ENCODE assay signal across 25 cellular contexts in genomic region chr3:196222876-196223595, GRCh38. TPM values are rescaled to one million over a fixed set of nuclear protein-coding genes. Genes with fewer than 3 reads are reported as not detected.
DNase-seq lines count a peak whose midpoint lies in the region; ATAC-seq and TF ChIP-seq lines count a peak whose summit lies in the region.
"Had no signal": no experiment of that assay in that cellular context is flagged by ENCODE, and none has a peak within 500 bp of the region (broad histone marks: within the 10 kb centered on the region; RNA-seq: fewer than 3 reads in every experiment).

No MANE protein-coding gene starts in this region.

- no peak overlapping the region for H4K5ac ChIP-seq in H9 (ENCODE audit: insufficient read length, low read depth, low read length)

- no peak overlapping the region for H2AK5ac ChIP-seq in H9 (ENCODE audit: insufficient read length, low read length)

- H3K27ac Mint-ChIP-seq in H9 (no peak overlapping the region), natural killer cell (no peak overlapping the region)
- H3K27ac Mint-ChIP-seq: activated B cell treated with CpG ODN at 0.5 μM for 24 hours; activated naive CD8-positive, alpha-beta T cell treated with anti-CD3 and anti-CD28 coated beads, Interleukin-2, amount 50 U/mL, for 24 hours; CD4-positive, CD25-positive, alpha-beta regulatory T cell had no signal

- no peak for TF ChIP-seq CTCF in H9 (conservative IDR thresholded peaks at IDR 0.05)
- no peak for TF ChIP-seq CTCF in natural killer cell (IDR thresholded peaks at IDR 0.05)

- H3K4me1 Mint-ChIP-seq in H9: peaks cover 14 to 19% of the 10 kb centered on the region in 2 experiments; a peak in 3 of 4 replicates
- peaks cover 14 to 16% of the 10 kb centered on the region in 2 donors for H3K4me1 Mint-ChIP-seq in natural killer cell

- intact Hi-C loops in natural killer cell (cut with micrococcal nuclease): no loop called here

- DNase-seq in DMS53 treated with DMSO at 0.1 percent for 48 hours (lab: John Stamatoyannopoulos, UW; ENCODE audit: unreplicated experiment) (peak; percentile 69), NCI-H69 (lab: John Stamatoyannopoulos, UW) (peak; percentile 59), GM23248 (no peak), RPMI8226 (no peak), H9 (no peak), natural killer cell (no peak)
- DNase-seq: activated B cell treated with CpG ODN at 0.5 μM for 24 hours; activated CD4-positive, alpha-beta T cell treated with anti-CD3 and anti-CD28 coated beads, Interleukin-2, amount 50 U/mL, for 4 hours; activated effector memory CD4-positive, alpha-beta T cell treated with Interleukin-2 at 50 U/mL for 16 hours; activated naive CD8-positive, alpha-beta T cell treated with anti-CD3 and anti-CD28 coated beads, Interleukin-2, amount 50 U/mL, for 24 hours; CD4-positive, CD25-positive, alpha-beta regulatory T cell; effector CD4-positive, alpha-beta T cell; islet precursor cell; NCI-H1048; stimulated activated naive CD4-positive, alpha-beta T cell; T1000 had no signal

- peak overlapping the region in 7 of 11 experiments; percentile 15 to 99 (median 49); a peak in 11 of 22 replicates for H3K27ac ChIP-seq in BLaER1 treated with 17β-estradiol and CSF1 and Interleukin-3, amounts not matched to agents 10 nM and 100 nM
- no peak overlapping the region for H3K27ac ChIP-seq in GM23248
- no peak overlapping the region for H3K27ac ChIP-seq in H9 (ENCODE audit: insufficient read length, low read depth, low read length)
- H3K27ac ChIP-seq: body of pancreas, esophagus muscularis mucosa, thoracic aorta had no signal

- H2BK20ac ChIP-seq in H9 (ENCODE audit: low read depth, low read length, poor library complexity, severe bottlenecking): no peak overlapping the region

- H3K4ac ChIP-seq in H9 (ENCODE audit: low read depth, low read length): no peak overlapping the region

- H3K9ac ChIP-seq in BLaER1 treated with 17β-estradiol and CSF1 and Interleukin-3, amounts not matched to agents 10 nM and 100 nM: peak overlapping the region in 1 of 11 experiments; percentile 17; a peak in 2 of 22 replicates
- H3K9ac ChIP-seq in GM23248 (no peak overlapping the region), H9 (ENCODE audit: extremely low read depth, insufficient read length, low read length) (no peak overlapping the region)

- no peak overlapping the region for H4K8ac ChIP-seq in H9 (replicated peaks; ENCODE audit: insufficient read length, low read depth, low read length)

- H3K4me2 ChIP-seq in BLaER1 treated with 17β-estradiol and CSF1 and Interleukin-3, amounts not matched to agents 10 nM and 100 nM: peak overlapping the region in 10 of 11 experiments; percentile 11 to 80 (median 52); a peak in 16 of 22 replicates
- no peak overlapping the region for H3K4me2 ChIP-seq in GM23248 (ENCODE audit: unreplicated experiment)
- H3K4me2 ChIP-seq in H9 (ENCODE audit: insufficient read depth, insufficient read length, low read length): no peak overlapping the region
- H3K4me2 ChIP-seq: smooth muscle cell had no signal

- H2BK5ac ChIP-seq in H9 (ENCODE audit: insufficient read length, low read length): no peak overlapping the region

- H3K18ac ChIP-seq in H9 (ENCODE audit: insufficient read length, low read depth, low read length): no peak overlapping the region

- no peaks in the 10 kb centered on the region for H3K9me2 ChIP-seq in GM23248 (ENCODE audit: insufficient read depth)

- H3K27me3 ChIP-seq in BLaER1 treated with 17β-estradiol and CSF1 and Interleukin-3, amounts not matched to agents 10 nM and 100 nM: no peaks in the 10 kb centered on the region
- no peaks in the 10 kb centered on the region for H3K27me3 ChIP-seq in GM23248 (replicated peaks; ENCODE audit: insufficient read depth)
- H3K27me3 ChIP-seq in H9 (ENCODE audit: insufficient read depth, low read length): no peaks in the 10 kb centered on the region
- H3K27me3 ChIP-seq: body of pancreas had no signal

- H3F3A ChIP-seq in GM23248 (ENCODE audit: insufficient read depth): peaks cover 13% of the 10 kb centered on the region; the same call in 1 of the 2 replicates

- no peaks in the 10 kb centered on the region for H3K79me2 ChIP-seq in GM23248 (ENCODE audit: insufficient read depth)
- H3K79me2 ChIP-seq in H9 (ENCODE audit: insufficient read depth, low read length): no peaks in the 10 kb centered on the region

- H2AFZ ChIP-seq in GM23248 (no peak overlapping the region; the same call in 1 of the 2 replicates), H9 (ENCODE audit: low read length) (no peak overlapping the region)

- H2BK15ac ChIP-seq in H9 (ENCODE audit: low read depth, low read length): no peak overlapping the region

- no peak overlapping the region for H3T11ph ChIP-seq in H9 (ENCODE audit: low read length)

- peak; percentile 54 for ATAC-seq in esophagus mucosa
- ATAC-seq in natural killer cell: no peak
- ATAC-seq: activated naive CD8-positive, alpha-beta T cell treated with anti-CD3 and anti-CD28 coated beads, Interleukin-2, amount 50 U/mL, for 24 hours; body of pancreas had no signal

- peaks cover 2% of the 10 kb centered on the region for H3K23me2 ChIP-seq in H9 (ENCODE audit: insufficient read length, low read depth, low read length, poor library complexity, severe bottlenecking)

- no peak overlapping the region for H2BK120ac ChIP-seq in H9 (ENCODE audit: low read depth, low read length, poor library complexity, severe bottlenecking)

- H3K9me3 Mint-ChIP-seq in H9 (no peaks in the 10 kb centered on the region), natural killer cell (no peaks in the 10 kb centered on the region)
- H3K9me3 Mint-ChIP-seq: activated B cell treated with CpG ODN at 0.5 μM for 24 hours; activated naive CD8-positive, alpha-beta T cell treated with anti-CD3 and anti-CD28 coated beads, Interleukin-2, amount 50 U/mL, for 24 hours had no signal

- no peaks in the 10 kb centered on the region for H4K20me1 ChIP-seq in BLaER1 treated with 17β-estradiol and CSF1 and Interleukin-3, amounts not matched to agents 10 nM and 100 nM
- H4K20me1 ChIP-seq in GM23248 (ENCODE audit: insufficient read depth): no peaks in the 10 kb centered on the region
- H4K20me1 ChIP-seq in H9 (ENCODE audit: control insufficient read depth, insufficient read depth, insufficient read length): no peaks in the 10 kb centered on the region

- no peak overlapping the region for H2BK12ac ChIP-seq in H9 (ENCODE audit: insufficient read length, low read depth, low read length)

- WGBS in GM23248 (ENCODE audit: low coverage in 1 of 2, low lambda C conversion rate in 2 of 2, missing lambda C conversion rate in 2 of 2), 2 experiments: 55 to 59% methylated on average over 19 of the region's 19 CpGs
- WGBS in H9 (ENCODE audit: extremely low coverage, insufficient read length, low lambda C conversion rate): no CpG with 5 or more reads among the region's 19 CpGs

- H3K4me1 ChIP-seq in BLaER1 treated with 17β-estradiol and CSF1 and Interleukin-3, amounts not matched to agents 10 nM and 100 nM: peaks cover 35 to 63% (median 57%) of the 10 kb centered on the region in 10 experiments
- H3K4me1 ChIP-seq in GM23248 (ENCODE audit: insufficient read depth): peaks cover 6% of the 10 kb centered on the region; the same call in 1 of the 2 replicates
- no peaks in the 10 kb centered on the region for H3K4me1 ChIP-seq in H9 (ENCODE audit: insufficient read depth, low read length)

- no peak overlapping the region for H3K56ac ChIP-seq in H9 (ENCODE audit: insufficient read length, low read depth, low read length)

- no peaks in the 10 kb centered on the region for H3K9me3 ChIP-seq in BLaER1 treated with 17β-estradiol and CSF1 and Interleukin-3, amounts not matched to agents 10 nM and 100 nM (replicated peaks in 1 of 11)
- H3K9me3 ChIP-seq in GM23248 (ENCODE audit: low read depth) (no peaks in the 10 kb centered on the region), H9 (ENCODE audit: control insufficient read depth, low read depth, low read length) (no peaks in the 10 kb centered on the region)
- H3K9me3 ChIP-seq: body of pancreas, esophagus muscularis mucosa, thoracic aorta had no signal

- H3K36me3 Mint-ChIP-seq in H9 (ENCODE audit: insufficient read depth in 1 of 3, low read depth in 3 of 3): peaks cover 0 to 4% (median 0%) of the 10 kb centered on the region in 3 experiments; a peak in 4 of 7 replicates
- H3K36me3 Mint-ChIP-seq in natural killer cell: no peaks in the 10 kb centered on the region
- H3K36me3 Mint-ChIP-seq: CD4-positive, CD25-positive, alpha-beta regulatory T cell had no signal

- no peak overlapping the region for H3K14ac ChIP-seq in H9 (ENCODE audit: insufficient read depth, low read length)

- H3K23ac ChIP-seq in H9 (ENCODE audit: insufficient read length, low read depth, low read length): no peak overlapping the region

- no peak overlapping the region for H4K91ac ChIP-seq in H9 (ENCODE audit: insufficient read length, low read depth, low read length)

- H3K27me3 Mint-ChIP-seq in H9 (ENCODE audit: low read depth): no peaks in the 10 kb centered on the region; the same call in none of the 2 replicates
- H3K27me3 Mint-ChIP-seq in natural killer cell (ENCODE audit: low read depth in 2 of 2): no peaks in the 10 kb centered on the region
- H3K27me3 Mint-ChIP-seq: activated B cell treated with CpG ODN at 0.5 μM for 24 hours; activated naive CD8-positive, alpha-beta T cell treated with anti-CD3 and anti-CD28 coated beads, Interleukin-2, amount 50 U/mL, for 24 hours; CD4-positive, CD25-positive, alpha-beta regulatory T cell had no signal

- H3K4me3 Mint-ChIP-seq in H9: no peak overlapping the region
- H3K4me3 Mint-ChIP-seq in natural killer cell: no peak overlapping the region
- H3K4me3 Mint-ChIP-seq: activated B cell treated with CpG ODN at 0.5 μM for 24 hours; activated naive CD8-positive, alpha-beta T cell treated with anti-CD3 and anti-CD28 coated beads, Interleukin-2, amount 50 U/mL, for 24 hours; CD4-positive, CD25-positive, alpha-beta regulatory T cell had no signal

- no peaks in the 10 kb centered on the region for H3K36me3 ChIP-seq in BLaER1 treated with 17β-estradiol and CSF1 and Interleukin-3, amounts not matched to agents 10 nM and 100 nM
- H3K36me3 ChIP-seq in GM23248 (ENCODE audit: low read depth): no peaks in the 10 kb centered on the region
- H3K36me3 ChIP-seq: esophagus muscularis mucosa, thoracic aorta had no signal

- H3K4me3 ChIP-seq in BLaER1 treated with 17β-estradiol and CSF1 and Interleukin-3, amounts not matched to agents 10 nM and 100 nM: no peak overlapping the region
- H3K4me3 ChIP-seq in GM23248: no peak overlapping the region
- H3K4me3 ChIP-seq: body of pancreas, esophagus muscularis mucosa, smooth muscle cell, thoracic aorta had no signal

- H3K79me1 ChIP-seq in H9 (ENCODE audit: insufficient read depth, low read depth, low read length, poor library complexity, severe bottlenecking): no peaks in the 10 kb centered on the region

- in situ Hi-C loops in GM23248 (cut with MboI): no loop called here

RNA-seq across cellular contexts. Expression of gene SLC51A, which starts 6.7 kb away (rescaled TPM):
- not detected for total RNA-seq in esophagus mucosa
- total RNA-seq in GM23248 (2014; rRNA removed; shearing (Covaris generic)): not detected in 2 replicates
- 3.4 and 6.0 TPM in 2 replicates for polyA plus RNA-seq in GM23248 (2016; fragmentation: Nextera tagmentation; extraction: Ambion mirVana)
- total RNA-seq in H9 (2021): 5.6 and 6.5 TPM in 2 replicates
- not detected for total RNA-seq in natural killer cell
- total RNA-seq: activated B cell treated with CpG ODN at 0.5 μM for 24 hours; CD4-positive, CD25-positive, alpha-beta regulatory T cell; chondrocyte; esophagus muscularis mucosa; HT1080; lower leg skin; smooth muscle cell; thoracic aorta had no signal

RNA-seq across cellular contexts. Expression of gene ZDHHC19, which starts 11.8 kb away (rescaled TPM):
- total RNA-seq in esophagus mucosa (not detected), H9 (2021) (1.6 and 2.2 TPM in 2 replicates), natural killer cell (not detected)
- not detected in 2 replicates for total RNA-seq in GM23248 (2014; rRNA removed; shearing (Covaris generic))
- not detected in 2 replicates for polyA plus RNA-seq in GM23248 (2016; fragmentation: Nextera tagmentation; extraction: Ambion mirVana)
- total RNA-seq: body of pancreas; CD4-positive, CD25-positive, alpha-beta regulatory T cell; chondrocyte; esophagus muscularis mucosa; HT1080; lower leg skin; smooth muscle cell had no signal
- polyA plus RNA-seq: CD4-positive, CD25-positive, alpha-beta regulatory T cell; smooth muscle cell had no signal

Comparison
In these comparisons a context has a peak if more than half of its experiments do, and no peak if none do; other contexts are left out.
1. H3K27ac ChIP-seq: peak in BLaER1 treated with 17β-estradiol and CSF1 and Interleukin-3, amounts not matched to agents 10 nM and 100 nM (7 of 11); none in GM23248 (single experiment) and H9 (single experiment).
2. H3K4me2 ChIP-seq: peak in BLaER1 treated with 17β-estradiol and CSF1 and Interleukin-3, amounts not matched to agents 10 nM and 100 nM (10 of 11); none in GM23248 (single experiment) and H9 (single experiment).
3. DNase-seq: peak in DMS53 treated with DMSO at 0.1 percent for 48 hours (single experiment) and NCI-H69 (single experiment); none in GM23248 (single experiment), RPMI8226 (single experiment), H9 (single experiment) and natural killer cell (single experiment).